In the genomic region with DNA sequence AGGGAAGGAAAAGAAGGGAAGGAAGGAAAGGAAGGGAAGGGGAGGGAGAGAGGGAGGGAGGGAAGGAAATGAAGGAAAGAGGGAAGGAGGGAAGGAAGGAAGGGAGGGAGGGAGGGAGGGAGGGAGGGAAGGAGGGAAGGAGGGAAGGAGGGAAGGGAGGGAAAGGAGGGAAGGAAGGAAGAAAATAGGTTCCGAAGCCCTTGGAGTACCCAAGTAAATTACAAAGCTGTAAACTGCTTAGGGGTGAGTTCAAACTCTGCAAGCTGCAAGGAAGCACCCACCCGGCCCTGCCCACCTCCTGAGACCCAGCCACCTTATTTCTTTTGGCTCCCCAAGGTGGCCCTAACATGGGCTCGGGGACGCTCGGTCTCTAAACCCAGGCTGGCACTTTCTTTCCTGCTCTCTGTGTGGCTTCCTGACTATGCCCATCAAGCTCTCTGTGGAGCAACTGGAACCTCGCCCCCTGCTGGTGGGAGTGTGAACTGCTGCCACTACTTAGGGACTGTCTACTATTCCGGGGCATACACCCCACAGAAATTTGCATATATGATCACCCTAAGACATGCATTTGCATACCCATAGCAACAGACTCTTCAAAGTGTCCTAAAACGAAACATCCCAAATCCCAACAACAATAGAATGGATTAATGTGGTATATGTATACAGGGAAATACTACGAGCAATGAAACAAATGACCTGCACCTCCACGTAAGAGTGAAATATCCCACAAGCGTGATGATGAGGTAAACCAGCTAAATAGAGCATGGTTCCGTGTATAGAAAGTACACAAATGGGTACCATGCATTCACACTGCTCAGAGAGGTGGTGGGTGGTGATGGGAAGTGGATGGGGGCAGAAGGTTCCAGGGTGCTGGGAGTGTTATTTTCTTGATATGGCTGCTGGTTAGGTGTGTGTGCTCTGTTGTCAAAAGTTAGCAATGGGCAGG, we compare ENCODE assay signal across 8 cellular contexts.
DNase-seq lines count a peak whose midpoint lies in the region; ATAC-seq and TF ChIP-seq lines count a peak whose summit lies in the region.

No MANE protein-coding gene starts in this region.

- no peak overlapping the region for H3K4me2 ChIP-seq in osteoblast (ENCODE audit: insufficient read depth, low read length)

- peak; percentile 60 for TF ChIP-seq CTCF in osteoblast (IDR thresholded peaks at IDR 0.05; ENCODE audit: extremely low read depth, low read depth, low read length)
- TF ChIP-seq CTCF in uterus (IDR thresholded peaks at IDR 0.05): peak; percentile 14 to 39 (median 26)

- POLR2A ChIA-PET in CD4-positive, alpha-beta memory T cell (lab: Charles Lee; ENCODE audit: partially characterized antibody): interaction anchor here (0.7 to 3.3 kb wide), 6 partner anchors 24 to 342 kb away, joined by 3 to 17 read pairs (median 3); no protein-coding TSS in a partner anchor

- H3K9me3 Mint-ChIP-seq in CD4-positive, alpha-beta memory T cell: no peaks in the 10 kb centered on the region

- ATAC-seq in GM19395 (IDR thresholded peaks at IDR 0.05; ENCODE audit: unreplicated experiment): peak; percentile 89

- peak; percentile 46; the same call in 1 of the 2 replicates for TF ChIP-seq RAD21 in Ishikawa (IDR thresholded peaks at IDR 0.05; ENCODE audit: low read depth)

- no peaks in the 10 kb centered on the region for H3K27me3 Mint-ChIP-seq in CD4-positive, alpha-beta memory T cell

- no peak overlapping the region for H3K27ac ChIP-seq in CD4-positive, alpha-beta memory T cell (ENCODE audit: low read depth, low read length)
- H3K27ac ChIP-seq in osteoblast (ENCODE audit: low read depth, low read length) (no peak overlapping the region), uterus (no peak overlapping the region)

- H3K4me3 Mint-ChIP-seq in CD4-positive, alpha-beta memory T cell: peak overlapping the region in 4 of 8 donors; percentile 62 to 77 (median 66)

- H3K4me3 ChIP-seq in CD4-positive, alpha-beta memory T cell (ENCODE audit: low read length in 2 of 2): no peak overlapping the region
- H3K4me3 ChIP-seq in osteoblast (ENCODE audit: insufficient read depth, low read length): no peak overlapping the region
- H3K4me3 ChIP-seq in uterus: no peak overlapping the region

- peaks cover 11 to 16% (median 12%) of the 10 kb centered on the region in 4 donors for H3K4me1 Mint-ChIP-seq in CD4-positive, alpha-beta memory T cell

- H3K79me2 ChIP-seq in osteoblast (ENCODE audit: insufficient read depth, low read length): no peaks in the 10 kb centered on the region

- no peaks in the 10 kb centered on the region for H4K20me1 ChIP-seq in osteoblast (ENCODE audit: insufficient read depth, low read length)

- CTCF ChIA-PET in CD4-positive, alpha-beta memory T cell (lab: Charles Lee; ENCODE audit: partially characterized antibody): interaction anchor here (0.6 to 4.9 kb wide), 17 partner anchors 9 to 493 kb away, joined by 3 to 41 read pairs (median 4); no protein-coding TSS in a partner anchor

- no peaks in the 10 kb centered on the region for H3K36me3 ChIP-seq in CD4-positive, alpha-beta memory T cell (ENCODE audit: insufficient read depth, low read length)
- no peaks in the 10 kb centered on the region for H3K36me3 ChIP-seq in osteoblast (ENCODE audit: insufficient read depth, low read length)
- H3K36me3 ChIP-seq in uterus: no peaks in the 10 kb centered on the region

- H3K27me3 ChIP-seq in CD4-positive, alpha-beta memory T cell (ENCODE audit: insufficient read depth, low read length): no peaks in the 10 kb centered on the region
- H3K27me3 ChIP-seq in osteoblast (ENCODE audit: insufficient read depth, low read length): no peaks in the 10 kb centered on the region
- no peaks in the 10 kb centered on the region for H3K27me3 ChIP-seq in uterus

- TF ChIP-seq EP300 in Ishikawa (IDR thresholded peaks at IDR 0.05; ENCODE audit: borderline replicate concordance): no peak

- no peaks in the 10 kb centered on the region for H3K36me3 Mint-ChIP-seq in CD4-positive, alpha-beta memory T cell

- H2AFZ ChIP-seq in osteoblast (ENCODE audit: low read length): no peak overlapping the region

- intact Hi-C loops in CD4-positive, alpha-beta memory T cell (cut with micrococcal nuclease): loop anchor here (1.0 to 2.0 kb wide), 4 partner anchors 28 to 396 kb away; no protein-coding TSS in a partner anchor
- intact Hi-C loops in uterus (cut with DNase I; ENCODE audit: low total_unique reads): no loop called here

- H3K27ac Mint-ChIP-seq in CD4-positive, alpha-beta memory T cell: peak overlapping the region in 3 of 7 donors; percentile 9 to 53 (median 23)

- H3K9me3 ChIP-seq in CD4-positive, alpha-beta memory T cell (ENCODE audit: control insufficient read depth in 1 of 2, low read length in 2 of 2): no peaks in the 10 kb centered on the region
- H3K9me3 ChIP-seq in osteoblast (ENCODE audit: low read depth, low read length) (no peaks in the 10 kb centered on the region), uterus (no peaks in the 10 kb centered on the region)

- DNase-seq in CD4-positive, alpha-beta memory T cell: peak; percentile 60 to 72 (median 67)
- DNase-seq in activated CD4-positive, alpha-beta T cell treated with anti-CD3 and anti-CD28 coated beads for 4 hours: peak; percentile 61 to 82
- DNase-seq in effector CD4-positive, alpha-beta T cell: peak; percentile 64
- DNase-seq in osteoblast (ENCODE audit: insufficient read length, low spot score, missing footprints) (no peak), uterus (no peak), retina (no peak)

- H3K4me1 ChIP-seq in CD4-positive, alpha-beta memory T cell (ENCODE audit: insufficient read depth, low read length): no peaks in the 10 kb centered on the region
- H3K4me1 ChIP-seq in osteoblast (ENCODE audit: insufficient read depth, low read length) (no peaks in the 10 kb centered on the region), uterus (no peaks in the 10 kb centered on the region)

- no peak for TF ChIP-seq POLR2A in uterus (IDR thresholded peaks at IDR 0.05)

TF ChIP-seq in Ishikawa, 13 proteins besides CTCF, POLR2A, EP300 and RAD21:
- TF ChIP-seq TAF1 (IDR thresholded peaks at IDR 0.05; ENCODE audit: low read depth) (no peak), FOXM1 (IDR thresholded peaks at IDR 0.05; ENCODE audit: borderline replicate concordance, low read depth) (no peak), EGR1 (IDR thresholded peaks at IDR 0.05) (no peak), TEAD4 (IDR thresholded peaks at IDR 0.05) (no peak), CREB1 (IDR thresholded peaks at IDR 0.05; ENCODE audit: low read depth) (no peak), YY1 (IDR thresholded peaks at IDR 0.05; ENCODE audit: low read depth) (no peak), ZBTB7A (IDR thresholded peaks at IDR 0.05; ENCODE audit: low read depth) (no peak), TCF12 (IDR thresholded peaks at IDR 0.05; ENCODE audit: low read depth) (no peak), CEBPB (IDR thresholded peaks at IDR 0.05) (no peak), NFIC (IDR thresholded peaks at IDR 0.05) (no peak)
- TF ChIP-seq, protein P1, sequence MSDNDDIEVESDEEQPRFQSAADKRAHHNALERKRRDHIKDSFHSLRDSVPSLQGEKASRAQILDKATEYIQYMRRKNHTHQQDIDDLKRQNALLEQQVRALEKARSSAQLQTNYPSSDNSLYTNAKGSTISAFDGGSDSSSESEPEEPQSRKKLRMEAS (IDR thresholded peaks at IDR 0.05): no peak
- TF ChIP-seq, protein P2, sequence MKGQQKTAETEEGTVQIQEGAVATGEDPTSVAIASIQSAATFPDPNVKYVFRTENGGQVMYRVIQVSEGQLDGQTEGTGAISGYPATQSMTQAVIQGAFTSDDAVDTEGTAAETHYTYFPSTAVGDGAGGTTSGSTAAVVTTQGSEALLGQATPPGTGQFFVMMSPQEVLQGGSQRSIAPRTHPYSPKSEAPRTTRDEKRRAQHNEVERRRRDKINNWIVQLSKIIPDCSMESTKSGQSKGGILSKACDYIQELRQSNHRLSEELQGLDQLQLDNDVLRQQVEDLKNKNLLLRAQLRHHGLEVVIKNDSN (IDR thresholded peaks at IDR 0.05): no peak
- TF ChIP-seq, protein P3, sequence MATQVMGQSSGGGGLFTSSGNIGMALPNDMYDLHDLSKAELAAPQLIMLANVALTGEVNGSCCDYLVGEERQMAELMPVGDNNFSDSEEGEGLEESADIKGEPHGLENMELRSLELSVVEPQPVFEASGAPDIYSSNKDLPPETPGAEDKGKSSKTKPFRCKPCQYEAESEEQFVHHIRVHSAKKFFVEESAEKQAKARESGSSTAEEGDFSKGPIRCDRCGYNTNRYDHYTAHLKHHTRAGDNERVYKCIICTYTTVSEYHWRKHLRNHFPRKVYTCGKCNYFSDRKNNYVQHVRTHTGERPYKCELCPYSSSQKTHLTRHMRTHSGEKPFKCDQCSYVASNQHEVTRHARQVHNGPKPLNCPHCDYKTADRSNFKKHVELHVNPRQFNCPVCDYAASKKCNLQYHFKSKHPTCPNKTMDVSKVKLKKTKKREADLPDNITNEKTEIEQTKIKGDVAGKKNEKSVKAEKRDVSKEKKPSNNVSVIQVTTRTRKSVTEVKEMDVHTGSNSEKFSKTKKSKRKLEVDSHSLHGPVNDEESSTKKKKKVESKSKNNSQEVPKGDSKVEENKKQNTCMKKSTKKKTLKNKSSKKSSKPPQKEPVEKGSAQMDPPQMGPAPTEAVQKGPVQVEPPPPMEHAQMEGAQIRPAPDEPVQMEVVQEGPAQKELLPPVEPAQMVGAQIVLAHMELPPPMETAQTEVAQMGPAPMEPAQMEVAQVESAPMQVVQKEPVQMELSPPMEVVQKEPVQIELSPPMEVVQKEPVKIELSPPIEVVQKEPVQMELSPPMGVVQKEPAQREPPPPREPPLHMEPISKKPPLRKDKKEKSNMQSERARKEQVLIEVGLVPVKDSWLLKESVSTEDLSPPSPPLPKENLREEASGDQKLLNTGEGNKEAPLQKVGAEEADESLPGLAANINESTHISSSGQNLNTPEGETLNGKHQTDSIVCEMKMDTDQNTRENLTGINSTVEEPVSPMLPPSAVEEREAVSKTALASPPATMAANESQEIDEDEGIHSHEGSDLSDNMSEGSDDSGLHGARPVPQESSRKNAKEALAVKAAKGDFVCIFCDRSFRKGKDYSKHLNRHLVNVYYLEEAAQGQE (IDR thresholded peaks at IDR 0.05; ENCODE audit: low read depth): no peak

Comparison
In these comparisons a context has a peak if more than half of its experiments do, and no peak if none do; other contexts are left out.
1. DNase-seq: peak in CD4-positive, alpha-beta memory T cell (5 of 5), activated CD4-positive, alpha-beta T cell treated with anti-CD3 and anti-CD28 coated beads for 4 hours (2 of 2) and effector CD4-positive, alpha-beta T cell (single experiment); none in osteoblast (single experiment), uterus (0 of 2) and retina (single experiment).